In genomic region chr4:69458184-69458826, GRCh38 we compare ENCODE assay signal across 18 cellular contexts. TPM values are rescaled to one million over a fixed set of nuclear protein-coding genes. Genes with fewer than 3 reads are reported as not detected.
DNase-seq lines count a peak whose midpoint lies in the region; ATAC-seq and TF ChIP-seq lines count a peak whose summit lies in the region.
"Had no signal": no experiment of that assay in that cellular context is flagged by ENCODE, and none has a peak within 500 bp of the region (broad histone marks: within the 10 kb centered on the region; RNA-seq: fewer than 3 reads in every experiment).

No MANE protein-coding gene starts in this region.

- H3K4me3 ChIP-seq in right lobe of liver = peak overlapping the region in 1 of 3 donors; percentile 15
- H3K4me3 ChIP-seq: BLaER1, HAP-1 had no signal

- ATAC-seq in left lobe of liver (peak; percentile 95), right lobe of liver (peak; percentile 89 to 99 (median 96)), GM19452 (IDR thresholded peaks at IDR 0.05; ENCODE audit: unreplicated experiment) (no peak)
- ATAC-seq: CD8-positive, alpha-beta T cell had no signal

- intact Hi-C loops in right lobe of liver (cut with DNase I) = no loop called here

- H3K9me3 ChIP-seq in right lobe of liver = peaks cover 0 to 4% (median 0%) of the 10 kb centered on the region in 4 donors
- H3K9me3 ChIP-seq: BLaER1, Caco-2, HAP-1 had no signal

- peaks cover 0 to 20% (median 6%) of the 10 kb centered on the region in 4 donors for H3K4me1 ChIP-seq in right lobe of liver
- H3K4me1 ChIP-seq: BLaER1, Caco-2, HAP-1 had no signal

- TF ChIP-seq CTCF in right lobe of liver (IDR thresholded peaks at IDR 0.05) = no peak

- DNase-seq in HuH-7 (ENCODE audit: low spot score) (peak; percentile 8), left lobe of liver (ENCODE audit: low spot score) (peak; percentile 56), right lobe of liver (peak in 1 of 3 donors; percentile 68), NCI-H1694 treated with DMSO at 0.1 percent for 48 hours (lab: John Stamatoyannopoulos, UW) (no peak)
- DNase-seq in stimulated activated naive CD4-positive, alpha-beta T cell treated with Interleukin-2 at 50 U/mL for 16 hours (lab: John Stamatoyannopoulos, UW) = no peak
- DNase-seq: Caco-2; CD4-positive, CD25-positive, alpha-beta regulatory T cell; CD8-positive, alpha-beta T cell; DMS153; DND-41; GOT3; HFFc6 had no signal

- no peaks in the 10 kb centered on the region for H3K27me3 ChIP-seq in right lobe of liver
- H3K27me3 ChIP-seq: BLaER1 had no signal

- no peaks in the 10 kb centered on the region for H3K36me3 ChIP-seq in right lobe of liver
- H3K36me3 ChIP-seq: BLaER1, HAP-1 had no signal

- WGBS in right lobe of liver (ENCODE audit: insufficient coverage, low coverage, low lambda C conversion rate, missing lambda C conversion rate) = 61% methylated on average over 3 of the region's 3 CpGs

- no peak for TF ChIP-seq POLR2A in right lobe of liver (IDR thresholded peaks at IDR 0.05)

- peak overlapping the region in 2 of 3 donors; percentile 12 to 58 for H3K27ac ChIP-seq in right lobe of liver
- H3K27ac ChIP-seq: 22Rv1, BLaER1, C4-2B had no signal

RNA-seq across cellular contexts. Expression of gene UGT2B4, which starts 37.4 kb away (rescaled TPM):
- 583 TPM for total RNA-seq in left lobe of liver
- total RNA-seq in right lobe of liver = 1,000 to 10,000 TPM in 1 of 6 experiments, 100 to 1,000 TPM in 5; 397 to 2,108 (median 641) TPM
- total RNA-seq: B cell; CD4-positive, CD25-positive, alpha-beta regulatory T cell; CD8-positive, alpha-beta T cell; HFFc6 had no signal

Comparison
In these comparisons a context has a peak if more than half of its experiments do, and no peak if none do; other contexts are left out.
1. DNase-seq: peak in HuH-7 (single experiment) and left lobe of liver (single experiment); none in stimulated activated naive CD4-positive, alpha-beta T cell treated with Interleukin-2 at 50 U/mL for 16 hours (single experiment) and NCI-H1694 treated with DMSO at 0.1 percent for 48 hours (single experiment).